Comparison of ENCODE assay signal across 10 cellular contexts in the genomic region with DNA sequence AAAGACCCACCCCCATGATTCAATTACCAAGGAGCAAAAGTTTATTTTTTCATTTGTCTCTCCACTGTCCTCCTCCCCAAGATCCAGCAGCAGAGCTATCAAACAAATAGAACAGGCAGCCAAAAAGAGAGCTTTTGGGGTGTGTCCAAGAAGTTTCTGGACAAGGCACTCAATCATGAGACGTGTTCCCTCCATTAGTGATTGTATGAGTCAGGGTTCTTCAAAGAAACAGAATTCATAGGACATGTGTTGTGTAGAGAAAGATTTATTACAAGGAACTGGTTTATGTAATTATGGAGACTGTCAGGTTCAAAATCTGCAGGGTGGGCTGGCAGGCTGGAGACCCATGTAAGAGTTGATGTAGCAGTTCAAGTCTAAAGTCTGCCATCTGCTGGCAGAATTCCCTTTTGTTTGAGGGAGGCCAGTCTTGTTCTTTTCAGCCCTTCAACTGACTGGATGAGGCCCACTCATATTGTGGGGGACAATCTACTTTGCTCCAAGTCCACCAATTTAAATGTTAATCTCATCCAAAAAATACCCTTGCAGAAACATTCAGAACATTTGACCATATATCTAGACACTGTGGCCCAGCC.
DNase-seq lines count a peak whose midpoint lies in the region; TF ChIP-seq lines count a peak whose summit lies in the region.
"Had no signal": no experiment of that assay in that cellular context is flagged by ENCODE, and none has a peak within 500 bp of the region (broad histone marks: within the 10 kb centered on the region; RNA-seq: fewer than 3 reads in every experiment).

No MANE protein-coding gene starts in this region.

- no peak overlapping the region for H3K4me3 ChIP-seq in cardiac fibroblast (replicated peaks in 1 of 2; ENCODE audit: low read depth in 2 of 2, low read length in 2 of 2)

- DNase-seq in NCI-H1105 treated with DMSO at 0.1 percent for 48 hours (lab: John Stamatoyannopoulos, UW) (peak; percentile 17), NCI-H1105 (lab: John Stamatoyannopoulos, UW) (no peak), M059J (ENCODE audit: low read depth) (peak; percentile 54), cardiac fibroblast (ENCODE audit: low read depth in 2 of 2) (peak; percentile 43 to 46), renal cortical epithelial cell (ENCODE audit: low read depth) (peak; percentile 13), NCI-H1092 (lab: John Stamatoyannopoulos, UW) (no peak), NCI-H2196 treated with DMSO at 0.1 percent for 48 hours (lab: John Stamatoyannopoulos, UW; ENCODE audit: unreplicated experiment) (no peak), SIG-M5 treated with dmso at 0.1 percent for 504 hours (lab: John Stamatoyannopoulos, UW; ENCODE audit: unreplicated experiment) (no peak)
- DNase-seq: effector CD8-positive, alpha-beta T cell; NCI-H2171 had no signal

- no peak for TF ChIP-seq CTCF in cardiac fibroblast (IDR thresholded peaks at IDR 0.05; ENCODE audit: low read depth, low read length)

Comparison
In these comparisons a context has a peak if more than half of its experiments do, and no peak if none do; other contexts are left out.
1. DNase-seq: peak in NCI-H1105 treated with DMSO at 0.1 percent for 48 hours (single experiment), M059J (single experiment), cardiac fibroblast (2 of 2) and renal cortical epithelial cell (single experiment); none in NCI-H1105 (single experiment), NCI-H1092 (single experiment), NCI-H2196 treated with DMSO at 0.1 percent for 48 hours (single experiment) and SIG-M5 treated with dmso at 0.1 percent for 504 hours (single experiment).